8 cellular contexts compared by ENCODE assay signal in genomic region chr17:64505320-64506200, GRCh38. TPM values are rescaled to one million over a fixed set of nuclear protein-coding genes. Genes with fewer than 3 reads are reported as not detected.
DNase-seq lines count a peak whose midpoint lies in the region; ATAC-seq and TF ChIP-seq lines count a peak whose summit lies in the region.

No MANE protein-coding gene starts in this region.

- peak overlapping the region; percentile 88 for H3K4me2 ChIP-seq in MM.1S (ENCODE audit: low read depth, low read length)

- H3K9me2 ChIP-seq in MM.1S (replicated peaks; ENCODE audit: insufficient read depth, low read length): no peaks in the 10 kb centered on the region

- H3K36me3 Mint-ChIP-seq in neural crest cell (ENCODE audit: low read depth): peaks cover 58% of the 10 kb centered on the region
- peaks cover 76% of the 10 kb centered on the region for H3K36me3 Mint-ChIP-seq in stimulated activated naive CD8-positive, alpha-beta T cell treated with anti-CD3 and anti-CD28 coated beads, Interleukin-15, Interleukin-2, amounts not matched to agents 100 ng/mL and 50 ng/mL, for 24 hours (ENCODE audit: low read depth)

- peak overlapping the region; percentile 99 for H3K9ac ChIP-seq in MM.1S (ENCODE audit: low read length)

- peaks cover 46% of the 10 kb centered on the region for H3K4me1 ChIP-seq in ACC112 (ENCODE audit: control insufficient read depth, insufficient read depth, low read length, unreplicated experiment)
- peaks cover 38% of the 10 kb centered on the region for H3K4me1 ChIP-seq in MM.1S (ENCODE audit: low read length)

- no peaks in the 10 kb centered on the region for H3K9me3 ChIP-seq in MM.1S (replicated peaks; ENCODE audit: insufficient read depth, low read length)

- peak overlapping the region; percentile 85 for H3K4me3 ChIP-seq in ACC112 (ENCODE audit: low read depth, low read length)
- H3K4me3 ChIP-seq in MM.1S (ENCODE audit: low read length): peak overlapping the region; percentile 98
- H3K4me3 ChIP-seq in foreskin fibroblast (ENCODE audit: low read depth in 1 of 2, low read length in 2 of 2): peak overlapping the region; percentile 71 to 84

- H4K20me1 ChIP-seq in MM.1S (ENCODE audit: insufficient read depth, low read length): peaks cover 41% of the 10 kb centered on the region

- peaks cover 89% of the 10 kb centered on the region for H3K79me2 ChIP-seq in ACC112 (ENCODE audit: control insufficient read depth, insufficient read depth, low read length, unreplicated experiment)
- peaks cover 90% of the 10 kb centered on the region for H3K79me2 ChIP-seq in MM.1S (ENCODE audit: low read length)

- H2AFZ ChIP-seq in ACC112 (ENCODE audit: low read length, unreplicated experiment) (no peak overlapping the region), MM.1S (ENCODE audit: low read length) (no peak overlapping the region)

- H3K27ac ChIP-seq in ACC112 (ENCODE audit: low read depth, low read length) (peak overlapping the region; percentile 98), MM.1S (ENCODE audit: low read length) (peak overlapping the region; percentile 96)

- H3F3A ChIP-seq in MM.1S (ENCODE audit: insufficient read depth, low read length): peaks cover 48% of the 10 kb centered on the region

- no peaks in the 10 kb centered on the region for H3K9me3 Mint-ChIP-seq in neural crest cell
- no peaks in the 10 kb centered on the region for H3K9me3 Mint-ChIP-seq in stimulated activated naive CD8-positive, alpha-beta T cell treated with anti-CD3 and anti-CD28 coated beads, Interleukin-15, Interleukin-2, amounts not matched to agents 100 ng/mL and 50 ng/mL, for 24 hours

- H3K36me3 ChIP-seq in ACC112 (ENCODE audit: insufficient read depth, low read length) (peaks cover 54% of the 10 kb centered on the region), MM.1S (replicated peaks; ENCODE audit: insufficient read depth, low read length) (peaks cover 46% of the 10 kb centered on the region)

- H3K27me3 ChIP-seq in ACC112 (ENCODE audit: insufficient read depth, low read length): no peaks in the 10 kb centered on the region
- H3K27me3 ChIP-seq in MM.1S (replicated peaks; ENCODE audit: insufficient read depth, low read length): no peaks in the 10 kb centered on the region

- H3K4me3 Mint-ChIP-seq in neural crest cell: peak overlapping the region; percentile 100
- H3K4me3 Mint-ChIP-seq in stimulated activated naive CD8-positive, alpha-beta T cell treated with anti-CD3 and anti-CD28 coated beads, Interleukin-15, Interleukin-2, amounts not matched to agents 100 ng/mL and 50 ng/mL, for 24 hours: peak overlapping the region; percentile 100

- H3K27ac Mint-ChIP-seq in neural crest cell (ENCODE audit: unreplicated experiment): peak overlapping the region; percentile 100
- H3K27ac Mint-ChIP-seq in stimulated activated naive CD8-positive, alpha-beta T cell treated with anti-CD3 and anti-CD28 coated beads, Interleukin-15, Interleukin-2, amounts not matched to agents 100 ng/mL and 50 ng/mL, for 24 hours: peak overlapping the region; percentile 100

- peaks cover 64% of the 10 kb centered on the region for H3K4me1 Mint-ChIP-seq in neural crest cell
- H3K4me1 Mint-ChIP-seq in stimulated activated naive CD8-positive, alpha-beta T cell treated with anti-CD3 and anti-CD28 coated beads, Interleukin-15, Interleukin-2, amounts not matched to agents 100 ng/mL and 50 ng/mL, for 24 hours (ENCODE audit: low read depth): peaks cover 78% of the 10 kb centered on the region

- DNase-seq in MM.1S (peak; percentile 83), SIG-M5 treated with dmso at 0.1 percent for 504 hours (lab: John Stamatoyannopoulos, UW; ENCODE audit: unreplicated experiment) (peak; percentile 87), foreskin fibroblast (peak; percentile 88 to 96), neural crest cell (ENCODE audit: low read depth, low spot score) (peak; percentile 73)
- DNase-seq in activated gamma-delta T cell treated with anti-CD3 and anti-CD28 coated beads, Interleukin-2, amount 50 U/mL, for 16 hours (ENCODE audit: low read depth): peak; percentile 78

- TF ChIP-seq CTCF in MM.1S (IDR thresholded peaks at IDR 0.05; ENCODE audit: low read length) (no peak), foreskin fibroblast (IDR thresholded peaks at IDR 0.05; ENCODE audit: low read depth, low read length) (no peak), neural crest cell (conservative IDR thresholded peaks at IDR 0.05) (no peak)

- ATAC-seq in GM19035 (IDR thresholded peaks at IDR 0.05; ENCODE audit: unreplicated experiment): peak; percentile 28

- H3K27me3 Mint-ChIP-seq in neural crest cell (ENCODE audit: low read depth): peaks cover 34% of the 10 kb centered on the region
- no peaks in the 10 kb centered on the region for H3K27me3 Mint-ChIP-seq in stimulated activated naive CD8-positive, alpha-beta T cell treated with anti-CD3 and anti-CD28 coated beads, Interleukin-15, Interleukin-2, amounts not matched to agents 100 ng/mL and 50 ng/mL, for 24 hours

RNA-seq across cellular contexts. Expression of gene DDX5, which starts 0.5 kb away (rescaled TPM):
- 905 and 941 TPM in 2 replicates for total RNA-seq in neural crest cell

RNA-seq across cellular contexts. Expression of gene CEP95, which starts 1.2 kb away (rescaled TPM):
- 64.1 and 64.7 TPM in 2 replicates for total RNA-seq in neural crest cell

RNA-seq across cellular contexts. Expression of gene POLG2, which starts 8.7 kb away (rescaled TPM):
- total RNA-seq in neural crest cell: 27.6 and 28.6 TPM in 2 replicates

RNA-seq across cellular contexts. Expression of gene MILR1, which starts 56.6 kb away (rescaled TPM):
- not detected in 2 replicates for total RNA-seq in neural crest cell

Comparison
In these comparisons a context has a peak if more than half of its experiments do, and no peak if none do; other contexts are left out.
1. Peak in every context shown above with its lines: DNase-seq, ATAC-seq, H3K4me3 ChIP-seq and H3K27ac ChIP-seq.